Comparison of ENCODE assay signal across 12 cellular contexts in genomic region chr2:187051350-187051749, GRCh38.
A peak's percentile ranks its signal among the peaks of the same experiment; 100 is the strongest.
DNase-seq lines count a peak whose midpoint lies in the region; ATAC-seq and TF ChIP-seq lines count a peak whose summit lies in the region.
"Had no signal": no experiment of that assay in that cellular context is flagged by ENCODE, and none has a peak within 500 bp of the region (broad histone marks: within the 10 kb centered on the region; RNA-seq: fewer than 3 reads in every experiment).

No MANE protein-coding gene starts in this region.

- H3K27ac ChIP-seq in osteoblast (ENCODE audit: low read depth, low read length): no peak overlapping the region
- H3K27ac ChIP-seq: adrenal gland had no signal

- no peaks in the 10 kb centered on the region for H3K9me3 ChIP-seq in osteoblast (ENCODE audit: low read depth, low read length)
- H3K9me3 ChIP-seq: adrenal gland had no signal

- no peaks in the 10 kb centered on the region for H3K79me2 ChIP-seq in osteoblast (ENCODE audit: insufficient read depth, low read length)

- no peaks in the 10 kb centered on the region for H3K4me1 ChIP-seq in osteoblast (ENCODE audit: insufficient read depth, low read length)
- H3K4me1 ChIP-seq: adrenal gland had no signal

- H4K20me1 ChIP-seq in osteoblast (ENCODE audit: insufficient read depth, low read length): no peaks in the 10 kb centered on the region

- peak; percentile 93 for ATAC-seq in GM18498 (IDR thresholded peaks at IDR 0.05; ENCODE audit: unreplicated experiment)
- ATAC-seq in GM19455 (IDR thresholded peaks at IDR 0.05; ENCODE audit: unreplicated experiment): peak; percentile 91
- peak; percentile 70 for ATAC-seq in HG02759 (IDR thresholded peaks at IDR 0.05; ENCODE audit: unreplicated experiment)
- peak; percentile 84 for ATAC-seq in HG03342 (IDR thresholded peaks at IDR 0.05; ENCODE audit: unreplicated experiment)

- H3K4me3 ChIP-seq in osteoblast (ENCODE audit: insufficient read depth, low read length): no peak overlapping the region
- H3K4me3 ChIP-seq: adrenal gland had no signal

- no peak overlapping the region for H3K4me2 ChIP-seq in osteoblast (ENCODE audit: insufficient read depth, low read length)

- H3K36me3 ChIP-seq in osteoblast (ENCODE audit: insufficient read depth, low read length): no peaks in the 10 kb centered on the region
- H3K36me3 ChIP-seq: adrenal gland had no signal

- H3K27me3 ChIP-seq in osteoblast (ENCODE audit: insufficient read depth, low read length): no peaks in the 10 kb centered on the region
- H3K27me3 ChIP-seq: adrenal gland had no signal

- no peak overlapping the region for H2AFZ ChIP-seq in osteoblast (ENCODE audit: low read length)

- TF ChIP-seq CTCF in osteoblast (IDR thresholded peaks at IDR 0.05; ENCODE audit: extremely low read depth, low read depth, low read length): no peak

- DNase-seq in globus pallidus (ENCODE audit: low spot score) (no peak), D341Med (ENCODE audit: low spot score) (no peak), DMS114 treated with DMSO at 0.1 percent for 48 hours (lab: John Stamatoyannopoulos, UW; ENCODE audit: unreplicated experiment) (no peak), osteoblast (ENCODE audit: insufficient read length, low spot score, missing footprints) (no peak)
- DNase-seq: adrenal gland, DMS 273 treated with DMSO at 0.1 percent for 48 hours, MV-4-11, NCI-H510A had no signal
